Comparison of ENCODE assay signal across 10 cellular contexts in the genomic region with DNA sequence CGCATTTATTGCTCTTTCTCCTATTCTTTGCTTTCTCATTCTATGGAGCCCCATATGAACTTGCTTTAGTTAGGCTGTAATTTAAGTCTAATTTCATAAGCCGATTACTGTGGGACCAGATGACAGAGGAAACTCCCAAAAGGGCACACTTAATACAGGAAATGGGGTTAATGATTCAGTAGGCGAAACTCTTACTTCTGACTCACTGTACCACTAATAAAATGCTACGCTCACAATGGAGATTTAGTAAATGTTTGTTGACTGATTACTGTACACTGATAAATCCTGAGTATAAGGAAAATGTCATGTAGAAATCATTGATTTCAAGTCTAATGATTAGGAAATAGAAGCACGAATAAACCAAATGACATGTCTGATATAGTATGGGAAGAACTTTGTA.
DNase-seq lines count a peak whose midpoint lies in the region; ATAC-seq and TF ChIP-seq lines count a peak whose summit lies in the region.
"Had no signal": no experiment of that assay in that cellular context is flagged by ENCODE, and none has a peak within 500 bp of the region (broad histone marks: within the 10 kb centered on the region; RNA-seq: fewer than 3 reads in every experiment).

No MANE protein-coding gene starts in this region.

- peaks cover 8% of the 10 kb centered on the region for H3K4me1 Mint-ChIP-seq in activated T-cell treated with anti-CD3 and anti-CD28 coated beads, Interleukin-2, amount 50 U/mL, for 4 hours (ENCODE audit: low read depth)

- TF ChIP-seq CTCF in suprapubic skin (IDR thresholded peaks at IDR 0.05) = no peak

- H3K4me3 ChIP-seq in suprapubic skin = no peak overlapping the region
- H3K4me3 ChIP-seq: BLaER1 treated with 17β-estradiol and CSF1 and Interleukin-3, amounts not matched to agents 10 nM and 100 nM had no signal

- H3K9me3 ChIP-seq in suprapubic skin = no peaks in the 10 kb centered on the region

- intact Hi-C loops in left cardiac atrium (cut with DNase I) = no loop called here

- H3K36me3 ChIP-seq in suprapubic skin = no peaks in the 10 kb centered on the region
- H3K36me3 ChIP-seq: BLaER1 treated with 17β-estradiol and CSF1 and Interleukin-3, amounts not matched to agents 10 nM and 100 nM had no signal

- peak; percentile 48 to 77 for ATAC-seq in activated T-cell treated with anti-CD3 and anti-CD28 coated beads, Interleukin-2, amount 50 U/mL, for 4 hours
- peak; percentile 100 for ATAC-seq in HG03097 (IDR thresholded peaks at IDR 0.05; ENCODE audit: low FRiP score, unreplicated experiment)
- no peak for ATAC-seq in left cardiac atrium

- no peaks in the 10 kb centered on the region for H3K27me3 Mint-ChIP-seq in activated T-cell treated with anti-CD3 and anti-CD28 coated beads, Interleukin-2, amount 50 U/mL, for 4 hours (ENCODE audit: low read depth)

- no peak for TF ChIP-seq POLR2A in suprapubic skin (IDR thresholded peaks at IDR 0.05)

- 49% methylated on average over 5 of the region's 5 CpGs for WGBS in suprapubic skin

- no peaks in the 10 kb centered on the region for H3K9me3 Mint-ChIP-seq in activated T-cell treated with anti-CD3 and anti-CD28 coated beads, Interleukin-2, amount 50 U/mL, for 4 hours

- peaks cover 6% of the 10 kb centered on the region for H3K4me1 ChIP-seq in suprapubic skin

- no peaks in the 10 kb centered on the region for H3K27me3 ChIP-seq in suprapubic skin
- H3K27me3 ChIP-seq: BLaER1 treated with 17β-estradiol and CSF1 and Interleukin-3, amounts not matched to agents 10 nM and 100 nM had no signal

- no peak for DNase-seq in activated T-cell treated with anti-CD3 and anti-CD28 coated beads, Interleukin-2, amount 50 U/mL, for 4 hours
- DNase-seq in activated T-cell treated with anti-CD3 and anti-CD28 coated beads, Interleukin-2, amount 50 U/mL, for 1 hour = no peak
- DNase-seq in amniotic epithelial cell (ENCODE audit: low read depth) (peak; percentile 80), suprapubic skin (ENCODE audit: low spot score in 2 of 2) (no peak), SKM-1 treated with dmso at 0.1 percent for 144 hours (lab: John Stamatoyannopoulos, UW; ENCODE audit: unreplicated experiment) (no peak), left cardiac atrium (no peak), COLO668 (lab: John Stamatoyannopoulos, UW; ENCODE audit: unreplicated experiment) (no peak)
- DNase-seq: NCI-H1417 had no signal

- TF ChIP-seq EP300 in suprapubic skin (IDR thresholded peaks at IDR 0.05) = no peak

- H3K36me3 Mint-ChIP-seq in activated T-cell treated with anti-CD3 and anti-CD28 coated beads, Interleukin-2, amount 50 U/mL, for 4 hours (ENCODE audit: insufficient read depth) = no peaks in the 10 kb centered on the region

- no peak overlapping the region for H3K4me3 Mint-ChIP-seq in activated T-cell treated with anti-CD3 and anti-CD28 coated beads, Interleukin-2, amount 50 U/mL, for 4 hours

- H3K27ac ChIP-seq in suprapubic skin = peak overlapping the region; percentile 67

Comparison
In these comparisons a context has a peak if more than half of its experiments do, and no peak if none do; other contexts are left out.
1. ATAC-seq: peak in activated T-cell treated with anti-CD3 and anti-CD28 coated beads, Interleukin-2, amount 50 U/mL, for 4 hours (2 of 2) and HG03097 (single experiment); none in left cardiac atrium (0 of 2).